In genomic region chr11:64924910-64925284, GRCh38 we compare ENCODE assay signal across 9 cellular contexts. TPM values are rescaled to one million over a fixed set of nuclear protein-coding genes. Genes with fewer than 3 reads are reported as not detected.
A peak's percentile ranks its signal among the peaks of the same experiment; 100 is the strongest.
DNase-seq lines count a peak whose midpoint lies in the region; ATAC-seq, FAIRE-seq and TF ChIP-seq lines count a peak whose summit lies in the region.
"Had no signal": no experiment of that assay in that cellular context is flagged by ENCODE, and none has a peak within 500 bp of the region (broad histone marks: within the 10 kb centered on the region; RNA-seq: fewer than 3 reads in every experiment).

No MANE protein-coding gene starts in this region.

- SMC1A ChIA-PET in GM12878 (lab: Charles Lee; ENCODE audit: uncharacterized antibody, unreplicated experiment) = interaction anchor here (0.9 to 1.4 kb wide), 3 partner anchors 24 to 77 kb away, joined by 3 to 6 read pairs (median 4); no protein-coding TSS in a partner anchor

- H3K4me3 ChIP-seq in HUES6 (ENCODE audit: low read depth, low read length) (peak overlapping the region; percentile 63), GM12878 (peak overlapping the region; percentile 66), kidney (ENCODE audit: low read length in 2 of 2) (peak overlapping the region; percentile 75 to 98), subcutaneous abdominal adipose tissue (ENCODE audit: low read depth in 1 of 5, low read length in 5 of 5) (peak overlapping the region; percentile 79 to 89 (median 86))

- H3K4me1 ChIP-seq in HUES6 (ENCODE audit: control insufficient read depth, insufficient read depth, low read length) (peaks cover 6% of the 10 kb centered on the region), GM12878 (ENCODE audit: control insufficient read depth, insufficient read depth, low read length) (peaks cover 5% of the 10 kb centered on the region), kidney (ENCODE audit: control insufficient read depth in 1 of 2, insufficient read depth in 1 of 2, low read depth in 1 of 2, low read length in 2 of 2) (peaks cover 0 to 17% of the 10 kb centered on the region in 2 donors), subcutaneous abdominal adipose tissue (ENCODE audit: control insufficient read depth in 5 of 5, insufficient read depth in 5 of 5, low read length in 5 of 5) (peaks cover 3 to 32% (median 30%) of the 10 kb centered on the region in 5 donors)

- H3K36me3 ChIP-seq in HUES6 (ENCODE audit: control insufficient read depth, insufficient read depth, low read length) = no peaks in the 10 kb centered on the region
- H3K36me3 ChIP-seq in GM12878 (ENCODE audit: control insufficient read depth in 2 of 2, insufficient read depth in 2 of 2, low read length in 1 of 2) = no peaks in the 10 kb centered on the region; a peak in 1 of 4 replicates
- peaks cover 0 to 12% of the 10 kb centered on the region in 2 donors for H3K36me3 ChIP-seq in kidney (ENCODE audit: control insufficient read depth in 1 of 2, insufficient read depth in 2 of 2, low read length in 2 of 2)
- peaks cover 0 to 32% (median 22%) of the 10 kb centered on the region in 5 donors for H3K36me3 ChIP-seq in subcutaneous abdominal adipose tissue (ENCODE audit: control insufficient read depth in 5 of 5, insufficient read depth in 5 of 5, low read length in 5 of 5)

- no TSS peak for BruUV-seq in GM12878 (replicated peaks; lab: Mats Ljungman, UMichigan)

- CTCF ChIA-PET in GM12878 (lab: Yijun Ruan, JAX) = interaction anchor here (0.8 to 1.3 kb wide), 5 partner anchors 24 to 191 kb away, joined by 3 to 4 read pairs (median 3); partner anchors contain the start of gene TM7SF2

- FAIRE-seq in GM12878 (lab: Jason Lieb, UNC) (no peak), kidney (lab: Jason Lieb, UNC) (no peak)
- FAIRE-seq: TTC549 had no signal

- peak overlapping the region; percentile 100 for H2AFZ ChIP-seq in GM12878 (ENCODE audit: control insufficient read depth, low read depth, low read length)

- no peaks in the 10 kb centered on the region for H4K20me1 ChIP-seq in GM12878 (ENCODE audit: control insufficient read depth, insufficient read depth)

- POLR2A ChIA-PET in GM12878 (lab: Charles Lee) = interaction anchor here (0.6 to 1.5 kb wide), 5 partner anchors 13 to 187 kb away, joined by 3 to 4 read pairs (median 3); partner anchors contain the start of genes SF1 and TM7SF2

- peak; percentile 44 for DNase-seq in ELR (ENCODE audit: low read depth)
- DNase-seq in GM12878 (ENCODE audit: low read depth, low spot score) = no peak
- no peak for DNase-seq in kidney
- DNase-seq in AML-193 (lab: John Stamatoyannopoulos, UW) = no peak
- no peak for DNase-seq in NCI-H1930 (lab: John Stamatoyannopoulos, UW)

- in situ Hi-C loops in GM12878 (cut with MboI) = no loop called here

- H3K4me2 ChIP-seq in GM12878 (ENCODE audit: control insufficient read depth, insufficient read depth) = peak overlapping the region; percentile 100

- H3K79me2 ChIP-seq in GM12878 (ENCODE audit: control insufficient read depth, insufficient read depth, low read length) = no peaks in the 10 kb centered on the region

- H3K9me3 ChIP-seq in HUES6 (ENCODE audit: control insufficient read depth, insufficient read depth, low read depth, low read length) (no peaks in the 10 kb centered on the region), GM12878 (replicated peaks; ENCODE audit: control insufficient read depth, insufficient read depth, low read length) (no peaks in the 10 kb centered on the region), kidney (ENCODE audit: control insufficient read depth in 1 of 2, low read length in 2 of 2) (no peaks in the 10 kb centered on the region), subcutaneous abdominal adipose tissue (ENCODE audit: control insufficient read depth in 5 of 5, low read length in 5 of 5) (no peaks in the 10 kb centered on the region)

- H3K27ac ChIP-seq in HUES6 (ENCODE audit: low read depth, low read length) (no peak overlapping the region), GM12878 (ENCODE audit: control insufficient read depth, insufficient read depth) (no peak overlapping the region), kidney (ENCODE audit: low read depth in 2 of 2, low read length in 2 of 2) (peak overlapping the region; percentile 79 to 85), subcutaneous abdominal adipose tissue (ENCODE audit: low read depth, low read length) (peak overlapping the region; percentile 98)

- intact Hi-C loops in GM12878 (cut with micrococcal nuclease; ENCODE audit: unreplicated experiment) = no loop called here
- intact Hi-C loops in kidney (cut with DNase I) = no loop called here

- RAD21 ChIA-PET in GM12878 (lab: Charles Lee; ENCODE audit: unreplicated experiment) = interaction anchor here (0.5 to 2.0 kb wide), 4 partner anchors 9 to 338 kb away, joined by 3 to 8 read pairs (median 3); partner anchors contain the start of gene ARL2

- ATAC-seq in GM12878 (peak; percentile 4; the same call in 1 of the 3 replicates), GM21717 (IDR thresholded peaks at IDR 0.05; ENCODE audit: unreplicated experiment) (no peak)

- TF ChIP-seq CTCF in GM12878 (IDR thresholded peaks at IDR 0.05 in 2 of 3, conservative IDR thresholded peaks at IDR 0.05 in 1 of 3; ENCODE audit: control insufficient read depth in 2 of 3, extremely low read depth in 1 of 3, insufficient read depth in 1 of 3, low read depth in 3 of 3, low read length in 3 of 3) (no peak), kidney (IDR thresholded peaks at IDR 0.05; ENCODE audit: borderline replicate concordance, extremely low read depth, insufficient read depth) (no peak)

- H3K9ac ChIP-seq in HUES6 (ENCODE audit: low read length) (no peak overlapping the region), GM12878 (ENCODE audit: control insufficient read depth, insufficient read depth, low read length) (peak overlapping the region; percentile 83), kidney (ENCODE audit: low read length in 2 of 2) (peak overlapping the region; percentile 64 to 89), subcutaneous abdominal adipose tissue (ENCODE audit: low read length in 5 of 5) (peak overlapping the region in 4 of 5 donors; percentile 81 to 97 (median 88))

- TF ChIP-seq POLR2A in GM12878 (IDR thresholded peaks at IDR 0.05; ENCODE audit: low read depth, low read length) = no peak

- WGBS in GM12878 (ENCODE audit: insufficient coverage, insufficient replicate concordance, low lambda C conversion rate, missing lambda C conversion rate) = 4% methylated on average over 24 of the region's 24 CpGs

- no peak for TF ChIP-seq EP300 in GM12878 (IDR thresholded peaks at IDR 0.05; ENCODE audit: borderline replicate concordance in 1 of 2, control insufficient read depth in 1 of 2, low read depth in 2 of 2, low read length in 2 of 2)

- TF ChIP-seq RAD21 in GM12878 (IDR thresholded peaks at IDR 0.05; ENCODE audit: insufficient read depth, low read depth, low read length) = no peak

- H3K27me3 ChIP-seq in HUES6 (ENCODE audit: control insufficient read depth, insufficient read depth, low read length) (peaks cover 6% of the 10 kb centered on the region), GM12878 (replicated peaks in 1 of 2; ENCODE audit: control insufficient read depth in 2 of 2, insufficient read depth in 2 of 2, low read length in 1 of 2) (no peaks in the 10 kb centered on the region), subcutaneous abdominal adipose tissue (ENCODE audit: control insufficient read depth in 5 of 5, insufficient read depth in 4 of 5, low read length in 5 of 5) (no peaks in the 10 kb centered on the region)

RNA-seq across cellular contexts. Expression of gene PPP2R5B, which starts 0.4 kb away (rescaled TPM):
- 8.1 and 8.8 TPM in 2 replicates for total RNA-seq in GM12878 (2013; cell fraction: nucleolus; rRNA removed)
- 2.8 and 3.3 TPM in 2 replicates for total RNA-seq in GM12878 (2014; rRNA removed)
- total RNA-seq in GM12878 (2014; rRNA removed; fragmentation: Illumina TruSeq; extraction: Trizol) = 1.2 and 1.7 TPM in 2 replicates
- total RNA-seq in GM12878 (2021) = 4.7 and 4.9 TPM in 2 replicates
- polyA plus RNA-seq in GM12878 (2011; ENCODE audit: low read depth) = 8.8 TPM
- 5.0 and 6.7 TPM in 2 replicates for polyA plus RNA-seq in GM12878 (2011; rRNA removed)
- polyA plus RNA-seq in GM12878 (2011; cell fraction: cytosol; rRNA removed) = 6.8 and 7.2 TPM in 2 replicates
- polyA plus RNA-seq in GM12878 (2011; cell fraction: nucleus; rRNA removed) = 20.9 and 29.4 TPM in 2 replicates
- polyA plus RNA-seq in GM12878 (2012) = 11.9 and 13.1 TPM in 2 replicates
- 1.4 and 1.8 TPM in 2 replicates for polyA plus RNA-seq in GM12878 (2014; fragmentation: Illumina TruSeq; extraction: Trizol)
- under 1 TPM; 0.08 to 0.11 TPM for polyA plus RNA-seq in GM12878 (2014; fragmentation: Nextera tagmentation; extraction: Ambion mirVana)
- 2.2 and 3.6 TPM in 2 replicates for polyA plus RNA-seq in GM12878 (2014; rRNA removed)
- 1 to 10 TPM; 1.7 to 3.1 TPM for polyA plus RNA-seq in GM12878 (2016; fragmentation: Nextera tagmentation; extraction: Ambion mirVana)
- 4.2 and 4.8 TPM in 2 replicates for polyA minus RNA-seq in GM12878 (2011; rRNA and poly(A)+ RNA removed)
- 2.8 and 2.9 TPM in 2 replicates for polyA minus RNA-seq in GM12878 (2011; cell fraction: cytosol; rRNA and poly(A)+ RNA removed)
- polyA minus RNA-seq in GM12878 (2011; cell fraction: nucleus; rRNA and poly(A)+ RNA removed) = 4.1 and 4.3 TPM in 2 replicates
- 21.2 TPM for total RNA-seq in kidney
- polyA plus RNA-seq in kidney (ENCODE audit: insufficient read depth, low read depth, low replicate concordance) = 16.8 TPM

RNA-seq across cellular contexts. Expression of gene ATG2A, which starts 7.9 kb away (rescaled TPM):
- 33.5 and 35.5 TPM in 2 replicates for total RNA-seq in GM12878 (2013; cell fraction: nucleolus; rRNA removed)
- total RNA-seq in GM12878 (2014; rRNA removed) = 7.4 and 10.2 TPM in 2 replicates
- total RNA-seq in GM12878 (2014; rRNA removed; fragmentation: Illumina TruSeq; extraction: Trizol) = 2.0 and 2.2 TPM in 2 replicates
- total RNA-seq in GM12878 (2021) = 16.5 and 19.0 TPM in 2 replicates
- 3.9 TPM for polyA plus RNA-seq in GM12878 (2011; ENCODE audit: low read depth)
- 0.65 and 2.3 TPM in 2 replicates for polyA plus RNA-seq in GM12878 (2011; rRNA removed)
- 3.6 and 4.5 TPM in 2 replicates for polyA plus RNA-seq in GM12878 (2011; cell fraction: cytosol; rRNA removed)
- polyA plus RNA-seq in GM12878 (2011; cell fraction: nucleus; rRNA removed) = 27.0 and 30.1 TPM in 2 replicates
- 12.6 and 13.8 TPM in 2 replicates for polyA plus RNA-seq in GM12878 (2012)
- polyA plus RNA-seq in GM12878 (2014; fragmentation: Illumina TruSeq; extraction: Trizol) = 0.52 and 2.4 TPM in 2 replicates
- under 1 TPM; 0.08 to 0.51 TPM for polyA plus RNA-seq in GM12878 (2014; fragmentation: Nextera tagmentation; extraction: Ambion mirVana)
- polyA plus RNA-seq in GM12878 (2014; rRNA removed) = 7.2 and 13.2 TPM in 2 replicates
- 1 to 10 TPM; 6.8 to 8.3 TPM for polyA plus RNA-seq in GM12878 (2016; fragmentation: Nextera tagmentation; extraction: Ambion mirVana)
- polyA minus RNA-seq in GM12878 (2011; rRNA and poly(A)+ RNA removed) = 5.6 and 6.2 TPM in 2 replicates
- polyA minus RNA-seq in GM12878 (2011; cell fraction: cytosol; rRNA and poly(A)+ RNA removed) = 6.5 and 6.8 TPM in 2 replicates
- polyA minus RNA-seq in GM12878 (2011; cell fraction: nucleus; rRNA and poly(A)+ RNA removed) = 20.1 and 25.6 TPM in 2 replicates
- total RNA-seq in kidney = 26.9 TPM
- polyA plus RNA-seq in kidney (ENCODE audit: insufficient read depth, low read depth, low replicate concordance) = 16.8 TPM

RNA-seq across cellular contexts. Expression of gene GPHA2, which starts 10.8 kb away (rescaled TPM):
- not detected in 2 replicates for total RNA-seq in GM12878 (2013; cell fraction: nucleolus; rRNA removed)
- not detected in 2 replicates for total RNA-seq in GM12878 (2014; rRNA removed)
- not detected in 2 replicates for total RNA-seq in GM12878 (2014; rRNA removed; fragmentation: Illumina TruSeq; extraction: Trizol)
- not detected in 2 replicates for total RNA-seq in GM12878 (2021)
- not detected for polyA plus RNA-seq in GM12878 (2011; ENCODE audit: low read depth)
- not detected in 2 replicates for polyA plus RNA-seq in GM12878 (2011; rRNA removed)
- not detected in 2 replicates for polyA plus RNA-seq in GM12878 (2011; cell fraction: cytosol; rRNA removed)
- not detected in 2 replicates for polyA plus RNA-seq in GM12878 (2011; cell fraction: nucleus; rRNA removed)
- not detected in 2 replicates for polyA plus RNA-seq in GM12878 (2012)
- not detected in 2 replicates for polyA plus RNA-seq in GM12878 (2014; fragmentation: Illumina TruSeq; extraction: Trizol)
- polyA plus RNA-seq in GM12878 (2014; fragmentation: Nextera tagmentation; extraction: Ambion mirVana) = not detected
- polyA plus RNA-seq in GM12878 (2014; rRNA removed) = not detected in 2 replicates
- polyA plus RNA-seq in GM12878 (2016; fragmentation: Nextera tagmentation; extraction: Ambion mirVana) = not detected
- not detected in 2 replicates for polyA minus RNA-seq in GM12878 (2011; rRNA and poly(A)+ RNA removed)
- not detected in 2 replicates for polyA minus RNA-seq in GM12878 (2011; cell fraction: cytosol; rRNA and poly(A)+ RNA removed)
- not detected in 2 replicates for polyA minus RNA-seq in GM12878 (2011; cell fraction: nucleus; rRNA and poly(A)+ RNA removed)
- total RNA-seq in kidney = not detected
- 0.99 TPM for polyA plus RNA-seq in kidney (ENCODE audit: insufficient read depth, low read depth, low replicate concordance)

RNA-seq across cellular contexts. Expression of gene EHD1, which starts 46.5 kb away (rescaled TPM):
- 122 and 128 TPM in 2 replicates for total RNA-seq in GM12878 (2013; cell fraction: nucleolus; rRNA removed)
- 50.9 and 64.6 TPM in 2 replicates for total RNA-seq in GM12878 (2014; rRNA removed)
- 24.3 and 24.5 TPM in 2 replicates for total RNA-seq in GM12878 (2014; rRNA removed; fragmentation: Illumina TruSeq; extraction: Trizol)
- total RNA-seq in GM12878 (2021) = 165 and 166 TPM in 2 replicates
- 43.3 TPM for polyA plus RNA-seq in GM12878 (2011; ENCODE audit: low read depth)
- 21.0 and 50.4 TPM in 2 replicates for polyA plus RNA-seq in GM12878 (2011; rRNA removed)
- polyA plus RNA-seq in GM12878 (2011; cell fraction: cytosol; rRNA removed) = 79.0 and 83.3 TPM in 2 replicates
- polyA plus RNA-seq in GM12878 (2011; cell fraction: nucleus; rRNA removed) = 107 and 190 TPM in 2 replicates
- 112 and 125 TPM in 2 replicates for polyA plus RNA-seq in GM12878 (2012)
- polyA plus RNA-seq in GM12878 (2014; fragmentation: Illumina TruSeq; extraction: Trizol) = 18.9 and 71.4 TPM in 2 replicates
- 1 to 10 TPM; 1.0 to 2.2 TPM for polyA plus RNA-seq in GM12878 (2014; fragmentation: Nextera tagmentation; extraction: Ambion mirVana)
- polyA plus RNA-seq in GM12878 (2014; rRNA removed) = 68.5 and 102 TPM in 2 replicates
- 10 to 100 TPM; 88.1 to 97.5 TPM for polyA plus RNA-seq in GM12878 (2016; fragmentation: Nextera tagmentation; extraction: Ambion mirVana)
- polyA minus RNA-seq in GM12878 (2011; rRNA and poly(A)+ RNA removed) = 75.9 and 95.9 TPM in 2 replicates
- polyA minus RNA-seq in GM12878 (2011; cell fraction: cytosol; rRNA and poly(A)+ RNA removed) = 32.5 and 39.8 TPM in 2 replicates
- polyA minus RNA-seq in GM12878 (2011; cell fraction: nucleus; rRNA and poly(A)+ RNA removed) = 37.4 and 72.2 TPM in 2 replicates
- total RNA-seq in kidney = 76.1 TPM
- polyA plus RNA-seq in kidney (ENCODE audit: insufficient read depth, low read depth, low replicate concordance) = 48.9 TPM

RNA-seq across cellular contexts. Expression of gene MAJIN, which starts 47.0 kb away (rescaled TPM):
- total RNA-seq in GM12878 (2013; cell fraction: nucleolus; rRNA removed) = not detected in 2 replicates
- total RNA-seq in GM12878 (2014; rRNA removed) (not detected in 2 replicates), GM12878 (2014; rRNA removed; fragmentation: Illumina TruSeq; extraction: Trizol) (not detected in 2 replicates), GM12878 (2021) (not detected in 2 replicates), kidney (not detected)
- not detected for polyA plus RNA-seq in GM12878 (2011; ENCODE audit: low read depth)
- polyA plus RNA-seq in GM12878 (2011; rRNA removed) (not detected in 2 replicates), GM12878 (2014; fragmentation: Illumina TruSeq; extraction: Trizol) (not detected in 2 replicates), GM12878 (2014; fragmentation: Nextera tagmentation; extraction: Ambion mirVana) (not detected), GM12878 (2014; rRNA removed) (0.10 TPM in 1 of 2 replicates, not detected in the other), GM12878 (2016; fragmentation: Nextera tagmentation; extraction: Ambion mirVana) (not detected), kidney (ENCODE audit: insufficient read depth, low read depth, low replicate concordance) (0.80 TPM)
- polyA plus RNA-seq in GM12878 (2011; cell fraction: cytosol; rRNA removed) = not detected in 2 replicates
- polyA plus RNA-seq in GM12878 (2011; cell fraction: nucleus; rRNA removed) = not detected in 2 replicates
- not detected in 2 replicates for polyA plus RNA-seq in GM12878 (2012)
- not detected in 2 replicates for polyA minus RNA-seq in GM12878 (2011; rRNA and poly(A)+ RNA removed)
- not detected in 2 replicates for polyA minus RNA-seq in GM12878 (2011; cell fraction: cytosol; rRNA and poly(A)+ RNA removed)
- polyA minus RNA-seq in GM12878 (2011; cell fraction: nucleus; rRNA and poly(A)+ RNA removed) = not detected in 2 replicates

Comparison
In these comparisons a context has a peak if more than half of its experiments do, and no peak if none do; other contexts are left out.
1. H3K27ac ChIP-seq: peak in kidney (2 of 2) and subcutaneous abdominal adipose tissue (single experiment); none in HUES6 (single experiment) and GM12878 (single experiment).
2. Peak in every context shown above with its lines, with median percentiles within 50 percentile points of each other: H3K4me3 ChIP-seq.